ENCODE assay signal across 25 cellular contexts in genomic region chr1:166915941-166916340, GRCh38. TPM values are rescaled to one million over a fixed set of nuclear protein-coding genes. Genes with fewer than 3 reads are reported as not detected.
DNase-seq lines count a peak whose midpoint lies in the region; ATAC-seq, FAIRE-seq and TF ChIP-seq lines count a peak whose summit lies in the region.
"Had no signal": no experiment of that assay in that cellular context is flagged by ENCODE, and none has a peak within 500 bp of the region (broad histone marks: within the 10 kb centered on the region; RNA-seq: fewer than 3 reads in every experiment).

No MANE protein-coding gene starts in this region.

- H3K79me1 ChIP-seq in neuronal stem cell (ENCODE audit: low read depth, low read length), result no peaks in the 10 kb centered on the region

- H3K14ac ChIP-seq in neuronal stem cell (ENCODE audit: low read length), result peak overlapping the region; percentile 76

- H3K27me3 ChIP-seq in bronchial epithelial cell (ENCODE audit: control insufficient read depth, insufficient read depth, low read length) (peaks cover 8% of the 10 kb centered on the region), neuronal stem cell (ENCODE audit: control insufficient read depth in 3 of 3, insufficient read depth in 3 of 3, low read depth in 1 of 3, low read length in 3 of 3) (no peaks in the 10 kb centered on the region)

- H3K27ac ChIP-seq in neuronal stem cell (replicated peaks; ENCODE audit: low read length), result no peak overlapping the region
- H3K27ac ChIP-seq: adrenal gland, left lung, neutrophil, transverse colon had no signal

- H2AK5ac ChIP-seq in neuronal stem cell (ENCODE audit: low read depth, low read length), result no peak overlapping the region

- DNase-seq in EL, result peak; percentile 28
- DNase-seq in NB4 (ENCODE audit: low read depth), result peak; percentile 14
- peak; percentile 40 for DNase-seq in bronchial epithelial cell (ENCODE audit: low read depth)
- DNase-seq in neuronal stem cell (ENCODE audit: low spot score), result no peak
- no peak for DNase-seq in superior temporal gyrus (ENCODE audit: extremely low spot score)
- DNase-seq in NCI-H187 (lab: John Stamatoyannopoulos, UW), result no peak
- DNase-seq: activated gamma-delta T cell; adrenal gland; Caco-2; KBM-7; left lung; mucosa of descending colon; NCI-H1105; NCI-H774; stimulated activated CD4-positive, alpha-beta T cell treated with anti-CD3 and anti-CD28 coated beads, Interleukin-15, amount 100 ng/mL, for 24 hours; stimulated activated naive B cell treated with anti-CD40 and anti-IgM and Interleukin-4, amounts not matched to agents 10 μg/mL and 1 μg/mL and 100 μg/mL, for 72 hours; transverse colon had no signal

- H3K9me3 ChIP-seq in neuronal stem cell (replicated peaks in 1 of 2; ENCODE audit: control insufficient read depth in 2 of 2, insufficient read depth in 1 of 2, low read depth in 1 of 2, low read length in 2 of 2), result peaks cover 7 to 25% of the 10 kb centered on the region in 2 donors
- H3K9me3 ChIP-seq: HAP-1, left lung, mucosa of descending colon, neutrophil, transverse colon had no signal

- no CpG with 5 or more reads among the region's 4 CpGs for WGBS in neuronal stem cell (ENCODE audit: extremely low coverage in 2 of 2, insufficient read length in 2 of 2, insufficient replicate concordance in 1 of 2), 2 donors

- peak overlapping the region; percentile 58 for H3K18ac ChIP-seq in neuronal stem cell (ENCODE audit: low read length)

- H3K4me3 ChIP-seq in NB4 (ENCODE audit: low read depth, low read length), result no peak overlapping the region
- H3K4me3 ChIP-seq in bronchial epithelial cell (ENCODE audit: low read depth, low read length), result no peak overlapping the region
- H3K4me3 ChIP-seq in neuronal stem cell (ENCODE audit: low read length in 2 of 2), result no peak overlapping the region
- H3K4me3 ChIP-seq: adrenal gland, HAP-1, left lung, mucosa of descending colon, transverse colon had no signal

- no peak overlapping the region for H4K91ac ChIP-seq in neuronal stem cell (ENCODE audit: low read depth, low read length, poor library complexity)

- H3K36me3 ChIP-seq in bronchial epithelial cell (ENCODE audit: control insufficient read depth, insufficient read depth, low read length) (no peaks in the 10 kb centered on the region), neuronal stem cell (replicated peaks in 1 of 2; ENCODE audit: control insufficient read depth in 2 of 2, insufficient read depth in 2 of 2, low read length in 2 of 2) (peaks cover 16 to 19% of the 10 kb centered on the region in 2 donors)
- H3K36me3 ChIP-seq: adrenal gland, HAP-1, left lung, neutrophil, transverse colon had no signal

- H2BK15ac ChIP-seq in neuronal stem cell (ENCODE audit: low read length), result no peak overlapping the region

- ATAC-seq in GM18520 (IDR thresholded peaks at IDR 0.05; ENCODE audit: unreplicated experiment), result no peak
- no peak for ATAC-seq in HG03139 (IDR thresholded peaks at IDR 0.05; ENCODE audit: unreplicated experiment)
- ATAC-seq: left lung; mucosa of descending colon; SK-N-SH treated with all-trans-retinoic acid at 6 μM for 48 hours; stimulated activated naive B cell treated with anti-CD40 and anti-IgM and Interleukin-4, amounts not matched to agents 10 μg/mL and 1 μg/mL and 100 μg/mL, for 72 hours had no signal

- no peak overlapping the region for H2BK12ac ChIP-seq in neuronal stem cell (ENCODE audit: low read length)

- no peak for TF ChIP-seq CTCF in NB4 (IDR thresholded peaks at IDR 0.05; ENCODE audit: low read depth, low read length)
- TF ChIP-seq CTCF in bronchial epithelial cell (IDR thresholded peaks at IDR 0.05; ENCODE audit: insufficient read depth, low read length, severe bottlenecking), result no peak

- H2BK5ac ChIP-seq in neuronal stem cell (ENCODE audit: low read length), result no peak overlapping the region

- H2AFZ ChIP-seq in neuronal stem cell (ENCODE audit: low read length), result no peak overlapping the region

- no peak overlapping the region for H3K4ac ChIP-seq in neuronal stem cell (ENCODE audit: low read length)

- peak overlapping the region; percentile 34 for H3K23ac ChIP-seq in neuronal stem cell (ENCODE audit: low read depth, low read length, poor library complexity)

- H3K4me1 ChIP-seq in neuronal stem cell (ENCODE audit: control insufficient read depth in 2 of 2, insufficient read depth in 1 of 2, low read depth in 1 of 2, low read length in 2 of 2), result peaks cover 5 to 10% of the 10 kb centered on the region in 2 donors
- H3K4me1 ChIP-seq: Caco-2, HAP-1 had no signal

- no peak overlapping the region for H4K8ac ChIP-seq in neuronal stem cell (ENCODE audit: low read depth, low read length)

- no peak for FAIRE-seq in bronchial epithelial cell (lab: Jason Lieb, UNC)
- FAIRE-seq: colon, endometrium, GM19239 had no signal

- no peak for TF ChIP-seq POLR2A in NB4 (IDR thresholded peaks at IDR 0.05; ENCODE audit: extremely low read depth, insufficient read length)

- no peak overlapping the region for H3K4me2 ChIP-seq in neuronal stem cell (ENCODE audit: insufficient read depth, low read length, poor library complexity, severe bottlenecking)

- H2BK120ac ChIP-seq in neuronal stem cell (ENCODE audit: low read depth, low read length), result no peak overlapping the region

- no peak overlapping the region for H3K9ac ChIP-seq in neuronal stem cell (ENCODE audit: low read depth, low read length, poor library complexity)

RNA-seq across cellular contexts. Expression of gene TADA1, which starts 39.9 kb away (rescaled TPM):
- total RNA-seq in bronchial epithelial cell, result 11.6 and 14.7 TPM in 2 replicates
- polyA plus RNA-seq in neuronal stem cell (2013, experiment 1 of 2), result 29.5 TPM
- 29.3 TPM for polyA plus RNA-seq in neuronal stem cell (2013, experiment 2 of 2)

RNA-seq across cellular contexts. Expression of gene ILDR2, which starts 59.4 kb away (rescaled TPM):
- not detected in 2 replicates for total RNA-seq in bronchial epithelial cell
- 39.1 TPM for polyA plus RNA-seq in neuronal stem cell (2013, experiment 1 of 2)
- 39.6 TPM for polyA plus RNA-seq in neuronal stem cell (2013, experiment 2 of 2)

Comparison
In these comparisons a context has a peak if more than half of its experiments do, and no peak if none do; other contexts are left out.
1. DNase-seq: peak in EL (single experiment), NB4 (single experiment) and bronchial epithelial cell (single experiment); none in neuronal stem cell (single experiment), superior temporal gyrus (single experiment) and NCI-H187 (0 of 2).